ENCODE assay signal across 8 cellular contexts in the genomic region with DNA sequence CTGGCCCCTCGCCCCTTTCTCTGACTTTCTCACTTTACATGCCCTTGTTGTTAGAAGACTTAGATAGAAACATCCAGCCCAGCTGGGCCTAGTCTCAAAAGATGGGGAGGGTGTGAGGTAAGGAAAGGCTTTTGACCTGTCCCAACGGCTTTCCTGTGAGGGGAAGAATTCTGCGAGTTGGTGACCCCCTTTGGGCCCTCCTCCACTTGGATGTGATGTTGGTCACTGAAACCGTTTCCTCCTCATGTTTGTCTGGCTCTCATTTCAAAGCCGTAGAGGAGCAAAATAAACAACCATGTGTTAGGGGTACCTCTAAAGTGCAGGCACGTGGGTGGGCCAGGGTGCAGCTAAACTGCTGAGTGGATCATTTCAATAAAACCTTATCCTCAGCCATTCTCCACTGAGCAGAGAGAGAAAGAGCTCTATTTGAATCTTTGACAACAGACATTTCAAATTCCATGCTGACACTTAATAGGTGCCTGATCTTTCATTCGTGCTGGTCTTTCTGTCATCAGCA.
DNase-seq lines count a peak whose midpoint lies in the region; ATAC-seq and TF ChIP-seq lines count a peak whose summit lies in the region.

No MANE protein-coding gene starts in this region.

- POLR2A ChIA-PET in AG04449 (lab: Yijun Ruan, JAX), result no interaction called here

- TF ChIP-seq CTCF in AG04449 (IDR thresholded peaks at IDR 0.05; ENCODE audit: insufficient read depth, low read length, missing control alignments), result no peak

- CTCF ChIA-PET in AG04449 (lab: Yijun Ruan, JAX), result interaction anchor here (0.8 to 1.6 kb wide), 4 partner anchors 38 to 81 kb away, joined by 3 to 6 read pairs (median 4); no protein-coding TSS in a partner anchor

- ATAC-seq in HG03521 (IDR thresholded peaks at IDR 0.05; ENCODE audit: unreplicated experiment), result no peak

- H3K9me3 ChIP-seq in MG63, result no peaks in the 10 kb centered on the region

- peak overlapping the region; percentile 60 for H3K4me3 ChIP-seq in AG04449 (ENCODE audit: low read depth, low read length)
- H3K4me3 ChIP-seq in MG63, result peak overlapping the region; percentile 61

- no peaks in the 10 kb centered on the region for H3K36me3 ChIP-seq in MG63

- H3K27ac ChIP-seq in caudate nucleus (ENCODE audit: low read depth, low read length), result peak overlapping the region; percentile 91

- H3K27me3 ChIP-seq in MG63, result no peaks in the 10 kb centered on the region

- no peak for DNase-seq in AG04449 (ENCODE audit: low read depth, low spot score)
- peak; percentile 22 for DNase-seq in MG63
- DNase-seq in caudate nucleus (lab: John Stamatoyannopoulos, UW), result peak in 5 of 61 donors; percentile 13 to 60 (median 49)
- peak; percentile 3 for DNase-seq in myocyte (ENCODE audit: low read depth)
- no peak for DNase-seq in NCI-H187 treated with DMSO at 0.1 percent for 48 hours (lab: John Stamatoyannopoulos, UW)
- DNase-seq in NCI-H226, result no peak
- no peak for DNase-seq in DMS53 (lab: John Stamatoyannopoulos, UW)

Comparison
In these comparisons a context has a peak if more than half of its experiments do, and no peak if none do; other contexts are left out.
1. DNase-seq: peak in MG63 (single experiment) and myocyte (single experiment); none in AG04449 (single experiment), NCI-H187 treated with DMSO at 0.1 percent for 48 hours (single experiment), NCI-H226 (single experiment) and DMS53 (single experiment).